ENCODE assay signal across 8 cellular contexts in genomic region chr11:96340555-96340885, GRCh38. TPM values are rescaled to one million over a fixed set of nuclear protein-coding genes. Genes with fewer than 3 reads are reported as not detected.
DNase-seq lines count a peak whose midpoint lies in the region; ATAC-seq and TF ChIP-seq lines count a peak whose summit lies in the region.

No MANE protein-coding gene starts in this region.

- DNase-seq in Caco-2: no peak
- no peak for DNase-seq in foreskin fibroblast
- DNase-seq in retinal pigment epithelial cell (ENCODE audit: low read depth): no peak
- DNase-seq in GM13976 (ENCODE audit: low spot score): no peak
- DNase-seq in DMS53 treated with DMSO at 0.1 percent for 48 hours (lab: John Stamatoyannopoulos, UW; ENCODE audit: unreplicated experiment): no peak

- H3K4me1 ChIP-seq in Caco-2: peaks cover 42% of the 10 kb centered on the region

- TF ChIP-seq CTCF in Caco-2 (IDR thresholded peaks at IDR 0.05; ENCODE audit: insufficient read depth in 1 of 2, low read depth in 1 of 2, low read length in 1 of 2, severe bottlenecking in 1 of 2, unreplicated experiment in 1 of 2) (no peak), foreskin fibroblast (IDR thresholded peaks at IDR 0.05; ENCODE audit: low read depth, low read length) (no peak), retinal pigment epithelial cell (conservative IDR thresholded peaks at IDR 0.05; ENCODE audit: low read depth, low read length) (no peak), GM13976 (IDR thresholded peaks at IDR 0.05; ENCODE audit: borderline replicate concordance, control extremely low read depth, extremely low read depth, insufficient read depth, missing control alignments) (no peak)

- in situ Hi-C loops in GM13976 (cut with MboI; ENCODE audit: low sequenced_read_pairs, unreplicated experiment): no loop called here

- CTCF ChIA-PET in Caco-2 (lab: Charles Lee): interaction anchor here (1.0 kb wide), 1 partner anchor 10 kb away, joined by 3 read pairs; no protein-coding TSS in a partner anchor

- H3K27me3 ChIP-seq in Caco-2 (replicated peaks; ENCODE audit: control insufficient read depth, insufficient read depth, low read length): no peaks in the 10 kb centered on the region

- H3K4me1 Mint-ChIP-seq in Caco-2 (ENCODE audit: low read depth, unreplicated experiment): peaks cover 41% of the 10 kb centered on the region
- peaks cover 30% of the 10 kb centered on the region for H3K4me1 Mint-ChIP-seq in activated T-helper 17 cell treated with anti-CD3 and anti-CD28 coated beads, Interleukin-2, amount 50 U/mL, for 72 hours

- no peaks in the 10 kb centered on the region for H3K36me3 Mint-ChIP-seq in Caco-2 (ENCODE audit: insufficient read depth, unreplicated experiment)
- H3K36me3 Mint-ChIP-seq in activated T-helper 17 cell treated with anti-CD3 and anti-CD28 coated beads, Interleukin-2, amount 50 U/mL, for 72 hours (ENCODE audit: low read depth): peaks cover 48% of the 10 kb centered on the region

- peak overlapping the region; percentile 45 for H3K4me3 Mint-ChIP-seq in Caco-2 (ENCODE audit: unreplicated experiment)
- peak overlapping the region; percentile 94 for H3K4me3 Mint-ChIP-seq in activated T-helper 17 cell treated with anti-CD3 and anti-CD28 coated beads, Interleukin-2, amount 50 U/mL, for 72 hours

- ATAC-seq in activated T-helper 17 cell treated with anti-CD3 and anti-CD28 coated beads, Interleukin-2, amount 50 U/mL, for 72 hours (replicated peaks): no peak
- ATAC-seq in HG02973 (IDR thresholded peaks at IDR 0.05; ENCODE audit: unreplicated experiment): no peak
- ATAC-seq in GM18520 (IDR thresholded peaks at IDR 0.05; ENCODE audit: unreplicated experiment): no peak

- H3K4me3 ChIP-seq in Caco-2 (ENCODE audit: low read depth, low read length) (no peak overlapping the region), foreskin fibroblast (ENCODE audit: low read depth in 1 of 2, low read length in 2 of 2) (peak overlapping the region; percentile 86 to 95), retinal pigment epithelial cell (ENCODE audit: low read length) (peak overlapping the region; percentile 78)

- POLR2A ChIA-PET in Caco-2 (lab: Charles Lee): no interaction called here

- no peaks in the 10 kb centered on the region for H3K36me3 ChIP-seq in Caco-2 (ENCODE audit: control insufficient read depth, insufficient read depth, low read length)

- no peaks in the 10 kb centered on the region for H3K27me3 Mint-ChIP-seq in Caco-2 (ENCODE audit: insufficient read depth, unreplicated experiment)
- H3K27me3 Mint-ChIP-seq in activated T-helper 17 cell treated with anti-CD3 and anti-CD28 coated beads, Interleukin-2, amount 50 U/mL, for 72 hours: no peaks in the 10 kb centered on the region

- peak overlapping the region; percentile 63 for H3K27ac Mint-ChIP-seq in Caco-2 (ENCODE audit: unreplicated experiment)
- peak overlapping the region; percentile 88 for H3K27ac Mint-ChIP-seq in activated T-helper 17 cell treated with anti-CD3 and anti-CD28 coated beads, Interleukin-2, amount 50 U/mL, for 72 hours

- no TSS peak for BruUV-seq in Caco-2 (replicated peaks; lab: Mats Ljungman, UMichigan)

- intact Hi-C loops in Caco-2 (cut with micrococcal nuclease; ENCODE audit: unreplicated experiment): loop anchor here (5.0 kb wide), 1 partner anchor 348 kb away; no protein-coding TSS in a partner anchor

- H3K9me3 ChIP-seq in Caco-2: no peaks in the 10 kb centered on the region

- no peaks in the 10 kb centered on the region for H3K9me3 Mint-ChIP-seq in Caco-2 (ENCODE audit: unreplicated experiment)
- no peaks in the 10 kb centered on the region for H3K9me3 Mint-ChIP-seq in activated T-helper 17 cell treated with anti-CD3 and anti-CD28 coated beads, Interleukin-2, amount 50 U/mL, for 72 hours

RNA-seq across cellular contexts. Expression of gene MAML2, which starts 2.5 kb away (rescaled TPM):
- total RNA-seq in Caco-2 (2022): 11.5 and 12.2 TPM in 2 replicates
- 10 to 100 TPM; 11.2 to 17.4 TPM for total RNA-seq in activated T-helper 17 cell treated with anti-CD3 and anti-CD28 coated beads, Interleukin-2, amount 50 U/mL, for 72 hours

RNA-seq across cellular contexts. Expression of gene CCDC82, which starts 49.2 kb away (rescaled TPM):
- 38.2 TPM in 2 replicates for total RNA-seq in Caco-2 (2022)
- total RNA-seq in activated T-helper 17 cell treated with anti-CD3 and anti-CD28 coated beads, Interleukin-2, amount 50 U/mL, for 72 hours: 10 to 100 TPM; 25.1 to 29.0 TPM

RNA-seq across cellular contexts. Expression of gene JRKL, which starts 49.3 kb away (rescaled TPM):
- total RNA-seq in Caco-2 (2022): 16.6 and 17.4 TPM in 2 replicates
- total RNA-seq in activated T-helper 17 cell treated with anti-CD3 and anti-CD28 coated beads, Interleukin-2, amount 50 U/mL, for 72 hours: 10 to 100 TPM in 1 of 2 donors, 1 to 10 TPM in 1; 7.3 to 12.8 TPM
